In the genomic region with DNA sequence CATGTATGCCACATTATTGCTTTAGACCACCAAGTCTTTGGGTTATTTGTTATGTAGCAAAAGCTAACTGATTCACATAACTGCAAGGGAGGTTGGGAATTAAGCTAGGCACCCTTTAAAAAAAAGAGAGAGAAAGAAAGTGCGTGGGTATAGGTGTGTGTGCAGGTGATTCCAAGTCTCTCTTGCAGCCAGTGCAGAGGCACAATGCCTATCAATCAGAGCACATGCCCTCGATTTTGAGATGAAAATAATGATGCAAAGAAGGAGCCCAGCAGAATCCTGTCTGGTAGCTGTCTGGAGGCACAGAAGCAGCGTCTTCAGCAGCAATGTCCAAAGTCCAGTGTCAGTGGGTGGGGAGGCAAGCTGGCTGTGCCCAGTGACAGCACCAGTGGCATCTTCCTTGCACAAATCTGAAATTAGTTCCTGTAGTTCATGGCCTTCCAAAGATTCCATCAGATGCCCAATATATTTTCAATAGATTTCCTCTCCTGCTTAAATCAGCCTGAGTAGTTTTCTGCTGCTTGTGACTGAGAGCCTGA, we compare ENCODE assay signal across 22 cellular contexts.
"Had no signal": no experiment of that assay in that cellular context is flagged by ENCODE, and none has a peak within 500 bp of the region (broad histone marks: within the 10 kb centered on the region; RNA-seq: fewer than 3 reads in every experiment).

No MANE protein-coding gene starts in this region.

- FAIRE-seq: TTC549 had no signal

- H3K4me1 ChIP-seq: adrenal gland had no signal

- H3K4me1 Mint-ChIP-seq: activated CD4-positive, alpha-beta T cell treated with anti-CD3 and anti-CD28 coated beads for 36 hours; activated naive CD8-positive, alpha-beta T cell treated with anti-CD3 and anti-CD28 coated beads, Interleukin-2, amount 10 ng/mL, durations not matched to agents 7 days and 5 days; T-cell had no signal

- H3K4me3 Mint-ChIP-seq: activated CD4-positive, alpha-beta T cell treated with anti-CD3 and anti-CD28 coated beads for 36 hours; activated CD8-positive, alpha-beta T cell treated with anti-CD3 and anti-CD28 coated beads for 36 hours; activated naive CD8-positive, alpha-beta T cell treated with anti-CD3 and anti-CD28 coated beads, Interleukin-2, amount 10 ng/mL, durations not matched to agents 7 days and 5 days; activated T-cell treated with anti-CD3 and anti-CD28 coated beads, Interleukin-2, amount 50 U/mL, for 72 hours; T-cell had no signal

- DNase-seq: activated CD4-positive, alpha-beta T cell treated with anti-CD3 and anti-CD28 coated beads for 36 hours; activated CD8-positive, alpha-beta memory T cell treated with anti-CD3 and anti-CD28 coated beads, Interleukin-2, amount 50 U/mL, for 4 hours; activated CD8-positive, alpha-beta T cell treated with anti-CD3 and anti-CD28 coated beads for 36 hours; activated naive CD4-positive, alpha-beta T cell treated with anti-CD3 and anti-CD28 coated beads, Interleukin-2, amount 50 U/mL, for 16 hours; activated naive CD8-positive, alpha-beta T cell treated with anti-CD3 and anti-CD28 coated beads, Interleukin-2, amount 10 ng/mL, durations not matched to agents 7 days and 5 days; activated T-cell treated with anti-CD3 and anti-CD28 coated beads, Interleukin-2, amount 50 U/mL, for 72 hours; adrenal gland; KG1; MV-4-11; NCI-H1105; NCI-H1436; NCI-H1694 treated with DMSO at 0.1 percent for 48 hours; NCI-H2029 treated with DMSO at 0.1 percent for 48 hours; NCI-H345; NCI-H510A; SIG-M5; T-cell; T-helper 2 cell; T1000; WERI-Rb-1 had no signal

- H3K36me3 ChIP-seq: adrenal gland, WERI-Rb-1 had no signal

- H3K36me3 Mint-ChIP-seq: activated naive CD8-positive, alpha-beta T cell treated with anti-CD3 and anti-CD28 coated beads, Interleukin-2, amount 10 ng/mL, durations not matched to agents 7 days and 5 days; T-cell had no signal

- H3K4me3 ChIP-seq: adrenal gland had no signal

- H3K27ac Mint-ChIP-seq: activated CD4-positive, alpha-beta T cell treated with anti-CD3 and anti-CD28 coated beads for 36 hours; activated CD8-positive, alpha-beta T cell treated with anti-CD3 and anti-CD28 coated beads for 36 hours; activated naive CD8-positive, alpha-beta T cell treated with anti-CD3 and anti-CD28 coated beads, Interleukin-2, amount 10 ng/mL, durations not matched to agents 7 days and 5 days; activated T-cell treated with anti-CD3 and anti-CD28 coated beads, Interleukin-2, amount 50 U/mL, for 72 hours; activated T-helper 2 cell treated with anti-CD3 and anti-CD28 coated beads, Interferon-gamma antibody, Interleukin-2, Interleukin-4, amounts not matched to agents 10 μg/mL and 5 μg/mL and 100 μg/mL, durations not matched to agents 14 hours and 24 hours and 36 hours; T-cell had no signal

- H3K27me3 ChIP-seq: adrenal gland had no signal

- H3K27ac ChIP-seq: adrenal gland, WERI-Rb-1 had no signal

- H3K9me3 ChIP-seq: adrenal gland had no signal

- ATAC-seq: activated CD4-positive, alpha-beta T cell treated with anti-CD3 and anti-CD28 coated beads for 36 hours; activated CD8-positive, alpha-beta T cell treated with anti-CD3 and anti-CD28 coated beads for 36 hours; activated T-cell treated with anti-CD3 and anti-CD28 coated beads, Interleukin-2, amount 50 U/mL, for 72 hours; T-cell had no signal

- H3K9me3 Mint-ChIP-seq: activated CD8-positive, alpha-beta T cell treated with anti-CD3 and anti-CD28 coated beads for 36 hours; activated naive CD8-positive, alpha-beta T cell treated with anti-CD3 and anti-CD28 coated beads, Interleukin-2, amount 10 ng/mL, durations not matched to agents 7 days and 5 days; activated T-helper 2 cell treated with anti-CD3 and anti-CD28 coated beads, Interferon-gamma antibody, Interleukin-2, Interleukin-4, amounts not matched to agents 10 μg/mL and 5 μg/mL and 100 μg/mL, durations not matched to agents 14 hours and 24 hours and 36 hours; T-cell had no signal
